In the genomic region with DNA sequence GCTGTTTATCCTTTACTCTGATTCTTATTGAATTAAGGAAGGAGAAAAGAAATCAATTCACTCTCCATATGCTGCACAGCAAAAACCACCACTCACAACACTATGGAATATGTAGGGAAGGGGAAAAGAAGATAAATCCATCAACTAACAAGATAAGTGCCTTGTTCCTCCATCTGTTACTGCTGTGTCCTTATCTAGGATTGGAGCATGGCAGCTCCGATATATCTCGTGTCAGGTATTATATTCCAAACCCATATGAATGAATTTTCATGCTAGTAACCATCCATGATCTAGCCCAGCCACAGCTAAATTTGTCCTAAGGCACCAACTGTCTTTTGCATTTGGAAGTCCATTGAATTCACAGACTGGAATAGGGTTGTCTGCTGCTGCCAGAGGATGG, we compare ENCODE assay signal across 25 cellular contexts.
"Had no signal": no experiment of that assay in that cellular context is flagged by ENCODE, and none has a peak within 500 bp of the region (broad histone marks: within the 10 kb centered on the region; RNA-seq: fewer than 3 reads in every experiment).

No MANE protein-coding gene starts in this region.

- H3K27me3 ChIP-seq: esophagus muscularis mucosa, gastroesophageal sphincter, hepatocyte, neural progenitor cell, ovary, suprapubic skin, tibial artery, upper lobe of left lung, uterus had no signal

- FAIRE-seq: kidney had no signal

- H3K4me3 ChIP-seq: esophagus muscularis mucosa, gastroesophageal sphincter, hepatocyte, left ventricle myocardium inferior, lower lobe of right lung, neural progenitor cell, ovary, smooth muscle cell, suprapubic skin, tibial artery, upper lobe of left lung, uterus had no signal

- DNase-seq: effector memory CD8-positive, alpha-beta T cell; head of caudate nucleus; kidney; left cardiac atrium; left ventricle myocardium inferior; lower lobe of right lung; nucleus accumbens; ovary; right cardiac atrium; stimulated activated CD4-positive, alpha-beta T cell treated with anti-CD3 and anti-CD28 coated beads, Interleukin-2, amount 100 ng/mL, for 48 hours; stimulated activated naive CD4-positive, alpha-beta T cell treated with Interleukin-2 at 50 U/mL for 16 hours; tibial artery; upper lobe of left lung; uterus had no signal

- H3K4me3 Mint-ChIP-seq: effector memory CD8-positive, alpha-beta T cell; memory B cell; mesothelial cell of epicardium; natural killer cell treated with Interleukin-12 subunit alpha and Interleukin-12 subunit beta and Interleukin-15 and Interleukin-18, amount 100 ng/mL, for 72 hours; neural progenitor cell had no signal

- H3K9me3 ChIP-seq: lower lobe of right lung, ovary, suprapubic skin, uterus had no signal

- H3K27ac ChIP-seq: epithelial cell of prostate, esophagus muscularis mucosa, gastroesophageal sphincter, hepatocyte, left ventricle myocardium inferior, lower lobe of right lung, neural progenitor cell, ovary, suprapubic skin, tibial artery, upper lobe of left lung, uterus had no signal

- H3K36me3 Mint-ChIP-seq: memory B cell, mesothelial cell of epicardium had no signal

- ATAC-seq: effector memory CD8-positive, alpha-beta T cell; gastroesophageal sphincter; left cardiac atrium; lower lobe of right lung; natural killer cell treated with Interleukin-12 subunit alpha and Interleukin-12 subunit beta and Interleukin-15 and Interleukin-18, amount 100 ng/mL, for 72 hours; right cardiac atrium had no signal

- H3K36me3 ChIP-seq: esophagus muscularis mucosa, gastroesophageal sphincter, left ventricle myocardium inferior, lower lobe of right lung, neural progenitor cell, ovary, suprapubic skin, tibial artery, upper lobe of left lung, uterus had no signal

- H3K27me3 Mint-ChIP-seq: effector memory CD8-positive, alpha-beta T cell; natural killer cell treated with Interleukin-12 subunit alpha and Interleukin-12 subunit beta and Interleukin-15 and Interleukin-18, amount 100 ng/mL, for 72 hours had no signal

- H3K4me1 Mint-ChIP-seq: memory B cell, mesothelial cell of epicardium, neural progenitor cell had no signal

- H3K4me1 ChIP-seq: esophagus muscularis mucosa, gastroesophageal sphincter, lower lobe of right lung, neural progenitor cell, suprapubic skin, tibial artery, upper lobe of left lung, uterus had no signal

- H3K27ac Mint-ChIP-seq: effector memory CD8-positive, alpha-beta T cell; memory B cell; mesothelial cell of epicardium; natural killer cell treated with Interleukin-12 subunit alpha and Interleukin-12 subunit beta and Interleukin-15 and Interleukin-18, amount 100 ng/mL, for 72 hours; neural progenitor cell; progenitor cell of endocrine pancreas had no signal
